ENCODE assay signal across 24 cellular contexts in the genomic region with DNA sequence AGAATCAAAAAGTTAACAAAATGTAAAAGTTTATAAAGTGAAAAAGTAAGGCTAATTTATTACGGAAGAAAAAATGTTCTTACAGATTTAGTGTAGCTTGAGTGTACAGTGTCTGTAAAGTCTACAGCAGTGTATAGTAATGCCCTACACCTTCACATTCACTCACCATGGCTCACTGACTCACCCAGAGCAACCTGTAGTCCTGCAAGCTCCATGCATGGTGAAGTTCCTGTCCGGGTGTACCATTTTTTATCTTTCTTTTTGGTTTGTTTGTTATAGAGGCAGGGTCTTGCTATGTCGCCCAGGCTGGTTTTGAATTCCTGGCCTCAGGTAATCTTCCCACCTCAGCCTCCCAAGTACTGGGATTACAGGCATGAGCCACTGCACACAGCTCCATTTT.
"Had no signal": no experiment of that assay in that cellular context is flagged by ENCODE, and none has a peak within 500 bp of the region (broad histone marks: within the 10 kb centered on the region; RNA-seq: fewer than 3 reads in every experiment).

No MANE protein-coding gene starts in this region.

- H3K4me3 ChIP-seq: colonic mucosa, esophagus muscularis mucosa, gastroesophageal sphincter, prostate gland, right lobe of liver, thoracic aorta, transverse colon had no signal

- ATAC-seq: gastroesophageal sphincter; left colon; naive thymus-derived CD4-positive, alpha-beta T cell; right lobe of liver; stimulated activated memory B cell treated with anti-CD40 and anti-IgM and Interleukin-4, amounts not matched to agents 10 μg/mL and 1 μg/mL and 100 μg/mL, for 72 hours; stimulated activated naive CD8-positive, alpha-beta T cell treated with anti-CD3 and anti-CD28 coated beads, Interleukin-15, amount 100 ng/mL, for 72 hours had no signal

- H3K36me3 Mint-ChIP-seq: immature natural killer cell had no signal

- DNase-seq: cerebellar nuclear complex; colonic mucosa; dermis blood vessel endothelial cell; endodermal cell; glutamatergic neuron; immature natural killer cell; kidney; left colon; mammary epithelial cell; naive thymus-derived CD4-positive, alpha-beta T cell; nephron progenitor cell; retina; right lobe of liver; stimulated activated CD4-positive, alpha-beta T cell treated with anti-CD3 and anti-CD28 coated beads, Interleukin-4, amount 100 ng/mL, for 1 hour; stimulated activated CD8-positive, alpha-beta memory T cell treated with anti-CD3 and anti-CD28 coated beads, Interleukin-4, amount 100 ng/mL, for 48 hours; stimulated activated naive CD8-positive, alpha-beta T cell treated with anti-CD3 and anti-CD28 coated beads, Interleukin-15, amount 100 ng/mL, for 72 hours; transverse colon had no signal

- H3K27ac ChIP-seq: colonic mucosa, esophagus muscularis mucosa, gastroesophageal sphincter, parathyroid adenoma, prostate gland, right lobe of liver, thoracic aorta, transverse colon had no signal

- FAIRE-seq: endothelial cell of umbilical vein, kidney had no signal

- H3K27me3 ChIP-seq: colonic mucosa, esophagus muscularis mucosa, gastroesophageal sphincter, right lobe of liver, transverse colon had no signal

- H3K4me1 ChIP-seq: colonic mucosa, parathyroid adenoma, prostate gland, right lobe of liver, transverse colon had no signal

- H3K36me3 ChIP-seq: colonic mucosa, esophagus muscularis mucosa, gastroesophageal sphincter, prostate gland, right lobe of liver, thoracic aorta, transverse colon had no signal

- H3K4me3 Mint-ChIP-seq: endodermal cell; immature natural killer cell; naive thymus-derived CD4-positive, alpha-beta T cell; nephron progenitor cell; stimulated activated memory B cell treated with anti-CD40 and anti-IgM and Interleukin-4, amounts not matched to agents 10 μg/mL and 1 μg/mL and 100 μg/mL, for 72 hours; stimulated activated naive CD8-positive, alpha-beta T cell treated with anti-CD3 and anti-CD28 coated beads, Interleukin-15, amount 100 ng/mL, for 72 hours had no signal

- H3K9me3 ChIP-seq: colonic mucosa, esophagus muscularis mucosa, gastroesophageal sphincter, prostate gland, right lobe of liver, thoracic aorta, transverse colon had no signal

- H3K27ac Mint-ChIP-seq: endodermal cell; immature natural killer cell; naive thymus-derived CD4-positive, alpha-beta T cell; nephron progenitor cell; stimulated activated memory B cell treated with anti-CD40 and anti-IgM and Interleukin-4, amounts not matched to agents 10 μg/mL and 1 μg/mL and 100 μg/mL, for 72 hours; stimulated activated naive CD8-positive, alpha-beta T cell treated with anti-CD3 and anti-CD28 coated beads, Interleukin-15, amount 100 ng/mL, for 72 hours had no signal

- H3K9me3 Mint-ChIP-seq: endodermal cell; immature natural killer cell; naive thymus-derived CD4-positive, alpha-beta T cell; nephron progenitor cell; stimulated activated memory B cell treated with anti-CD40 and anti-IgM and Interleukin-4, amounts not matched to agents 10 μg/mL and 1 μg/mL and 100 μg/mL, for 72 hours; stimulated activated naive CD8-positive, alpha-beta T cell treated with anti-CD3 and anti-CD28 coated beads, Interleukin-15, amount 100 ng/mL, for 72 hours had no signal
